Comparison of ENCODE assay signal across 20 cellular contexts in genomic region chr11:28417601-28418323, GRCh38.
"Had no signal": no experiment of that assay in that cellular context is flagged by ENCODE, and none has a peak within 500 bp of the region (broad histone marks: within the 10 kb centered on the region; RNA-seq: fewer than 3 reads in every experiment).

No MANE protein-coding gene starts in this region.

- DNase-seq: activated CD4-positive, alpha-beta T cell treated with anti-CD3 and anti-CD28 coated beads for 48 hours; activated CD4-positive, CD25-positive, alpha-beta regulatory T cell; activated CD8-positive, alpha-beta T cell treated with anti-CD3 and anti-CD28 coated beads for 36 hours; activated naive CD4-positive, alpha-beta T cell; activated naive CD8-positive, alpha-beta T cell treated with anti-CD3 and anti-CD28 coated beads, Interleukin-2, amount 10 ng/mL, durations not matched to agents 7 days and 5 days; activated T-cell treated with anti-CD3 and anti-CD28 coated beads, Interleukin-2, amount 50 U/mL, for 1 hour; body of pancreas; caudate nucleus; endodermal cell; foreskin keratinocyte; hippocampal formation; islet precursor cell; left colon; lower lobe of right lung; sigmoid colon; spleen; stimulated activated CD4-positive, alpha-beta T cell treated with anti-CD3 and anti-CD28 coated beads, Interleukin-4, amount 100 ng/mL, for 4 hours; upper lobe of right lung had no signal

- ATAC-seq: activated CD8-positive, alpha-beta T cell treated with anti-CD3 and anti-CD28 coated beads for 36 hours; activated T-helper 17 cell treated with anti-CD3 and anti-CD28 coated beads, Interleukin-2, amount 50 U/mL, for 72 hours; body of pancreas; foreskin keratinocyte; left colon; stimulated activated memory B cell treated with anti-CD40 and anti-IgM and Interleukin-4, amounts not matched to agents 10 μg/mL and 1 μg/mL and 100 μg/mL, for 72 hours; upper lobe of right lung had no signal
